ENCODE assay signal across 1 cellular context in genomic region chr9:35904966-35905781, GRCh38.
TF ChIP-seq lines count a peak whose summit lies in the region.

No MANE protein-coding gene starts in this region.

TF ChIP-seq in IMR-90, 13 proteins besides CTCF, POLR2A, EP300 and RAD21:
- no peak for TF ChIP-seq FOS (IDR thresholded peaks at IDR 0.05; ENCODE audit: low read depth, low read length)
- TF ChIP-seq BHLHE40 (IDR thresholded peaks at IDR 0.05; ENCODE audit: low read depth, low read length) = no peak
- TF ChIP-seq SMC3 (IDR thresholded peaks at IDR 0.05; ENCODE audit: low read depth, low read length) = no peak
- TF ChIP-seq RCOR1 (IDR thresholded peaks at IDR 0.05; ENCODE audit: insufficient replicate concordance, low read length) = no peak
- no peak for TF ChIP-seq MXI1 (IDR thresholded peaks at IDR 0.05; ENCODE audit: borderline replicate concordance, low read depth, low read length)
- TF ChIP-seq CEBPB (IDR thresholded peaks at IDR 0.05; ENCODE audit: low read depth, low read length) = no peak
- TF ChIP-seq NFE2L2 (IDR thresholded peaks at IDR 0.05; ENCODE audit: low read depth, low read length) = no peak
- no peak for TF ChIP-seq MAZ (IDR thresholded peaks at IDR 0.05; ENCODE audit: borderline replicate concordance, low read depth, low read length)
- TF ChIP-seq USF2 (IDR thresholded peaks at IDR 0.05; ENCODE audit: low read depth, low read length) = no peak
- no peak for TF ChIP-seq CHD1 (IDR thresholded peaks at IDR 0.05; ENCODE audit: low read depth, low read length)
- no peak for TF ChIP-seq MAFK (IDR thresholded peaks at IDR 0.05; ENCODE audit: low read depth, low read length)
- TF ChIP-seq RFX5 (IDR thresholded peaks at IDR 0.05; ENCODE audit: low read depth, low read length) = no peak
- no peak for TF ChIP-seq ELK1 (IDR thresholded peaks at IDR 0.05; ENCODE audit: borderline replicate concordance, low read depth, low read length)
